ENCODE assay signal across 18 cellular contexts in genomic region chr4:78313754-78314120, GRCh38.
"Had no signal": no experiment of that assay in that cellular context is flagged by ENCODE, and none has a peak within 500 bp of the region (broad histone marks: within the 10 kb centered on the region; RNA-seq: fewer than 3 reads in every experiment).

No MANE protein-coding gene starts in this region.

- FAIRE-seq: TTC549, urothelium cell line had no signal

- H3K27ac ChIP-seq: epithelial cell of prostate, skin epidermis, thyroid gland had no signal

- H3K9me3 ChIP-seq: thyroid gland had no signal

- H3K27me3 ChIP-seq: thyroid gland had no signal

- DNase-seq: activated B cell treated with CpG ODN at 0.5 μM for 24 hours; activated CD4-positive, alpha-beta memory T cell treated with anti-CD3 and anti-CD28 coated beads for 36 hours; activated CD8-positive, alpha-beta memory T cell treated with anti-CD3 and anti-CD28 coated beads, Interleukin-2, amount 50 U/mL, for 48 hours; activated gamma-delta T cell treated with Interleukin-2 at 50 U/mL for 16 hours; activated T-cell treated with anti-CD3 and anti-CD28 coated beads, Interleukin-2, amount 50 U/mL, for 72 hours; aorta; foreskin melanocyte; kidney glomerular epithelial cell; left ventricle myocardium superior; occipital lobe; stimulated activated CD4-positive, alpha-beta T cell treated with anti-CD3 and anti-CD28 coated beads, Interleukin-15, amount 100 ng/mL, for 24 hours; stimulated activated CD4-positive, alpha-beta T cell treated with anti-CD3 and anti-CD28 coated beads, Interleukin-4, amount 100 ng/mL, for 1 hour; stimulated activated naive B cell treated with anti-CD40 and anti-IgM and Interleukin-4, amounts not matched to agents 10 μg/mL and 1 μg/mL and 100 μg/mL, for 72 hours; thyroid gland had no signal

- H3K4me3 ChIP-seq: skin epidermis, thyroid gland had no signal

- H3K4me1 ChIP-seq: thyroid gland had no signal

- ATAC-seq: left ventricle myocardium superior; stimulated activated naive B cell treated with anti-CD40 and anti-IgM and Interleukin-4, amounts not matched to agents 10 μg/mL and 1 μg/mL and 100 μg/mL, for 72 hours had no signal

- H3K36me3 ChIP-seq: thyroid gland had no signal
